ENCODE assay signal across 13 cellular contexts in genomic region chr1:117661027-117661426, GRCh38. TPM values are rescaled to one million over a fixed set of nuclear protein-coding genes. Genes with fewer than 3 reads are reported as not detected.
DNase-seq lines count a peak whose midpoint lies in the region; ATAC-seq and TF ChIP-seq lines count a peak whose summit lies in the region.
"Had no signal": no experiment of that assay in that cellular context is flagged by ENCODE, and none has a peak within 500 bp of the region (broad histone marks: within the 10 kb centered on the region; RNA-seq: fewer than 3 reads in every experiment).

No MANE protein-coding gene starts in this region.

- peak overlapping the region; percentile 40 for H3K4me3 Mint-ChIP-seq in T-helper 1 cell treated with Interleukin-12 subunit alpha and Interleukin-12 subunit beta and Interleukin-4 antibody, amounts not matched to agents 30 μg/mL and 1 μg/mL, for 36 hours
- H3K4me3 Mint-ChIP-seq in activated naive CD4-positive, alpha-beta T cell treated with anti-CD3 and anti-CD28 coated beads, Interleukin-2, amount 50 U/mL, for 24 hours = peak overlapping the region; percentile 9
- peak overlapping the region; percentile 3 for H3K4me3 Mint-ChIP-seq in natural killer cell

- no peaks in the 10 kb centered on the region for H3K27me3 Mint-ChIP-seq in T-helper 1 cell treated with Interleukin-12 subunit alpha and Interleukin-12 subunit beta and Interleukin-4 antibody, amounts not matched to agents 30 μg/mL and 1 μg/mL, for 36 hours (ENCODE audit: low read depth)
- H3K27me3 Mint-ChIP-seq in activated naive CD4-positive, alpha-beta T cell treated with anti-CD3 and anti-CD28 coated beads, Interleukin-2, amount 50 U/mL, for 24 hours = no peaks in the 10 kb centered on the region
- H3K27me3 Mint-ChIP-seq in natural killer cell (ENCODE audit: low read depth in 2 of 2) = no peaks in the 10 kb centered on the region

- peaks cover 20% of the 10 kb centered on the region for H3K36me3 Mint-ChIP-seq in T-helper 1 cell treated with Interleukin-12 subunit alpha and Interleukin-12 subunit beta and Interleukin-4 antibody, amounts not matched to agents 30 μg/mL and 1 μg/mL, for 36 hours (ENCODE audit: low read depth)
- H3K36me3 Mint-ChIP-seq in activated naive CD4-positive, alpha-beta T cell treated with anti-CD3 and anti-CD28 coated beads, Interleukin-2, amount 50 U/mL, for 24 hours = peaks cover 11% of the 10 kb centered on the region
- H3K36me3 Mint-ChIP-seq in natural killer cell = peaks cover 6% of the 10 kb centered on the region

- H3K4me1 Mint-ChIP-seq in T-helper 1 cell treated with Interleukin-12 subunit alpha and Interleukin-12 subunit beta and Interleukin-4 antibody, amounts not matched to agents 30 μg/mL and 1 μg/mL, for 36 hours (ENCODE audit: low read depth) = peaks cover 91% of the 10 kb centered on the region
- H3K4me1 Mint-ChIP-seq in activated naive CD4-positive, alpha-beta T cell treated with anti-CD3 and anti-CD28 coated beads, Interleukin-2, amount 50 U/mL, for 24 hours = peaks cover 90% of the 10 kb centered on the region
- H3K4me1 Mint-ChIP-seq in natural killer cell = peaks cover 88 to 91% of the 10 kb centered on the region in 2 donors

- TF ChIP-seq CTCF in natural killer cell (IDR thresholded peaks at IDR 0.05) = no peak

- intact Hi-C loops in natural killer cell (cut with micrococcal nuclease) = no loop called here
- intact Hi-C loops in posterior cingulate gyrus (cut with DNase I) = loop anchor here (10.0 kb wide), 1 partner anchor 126 kb away; no protein-coding TSS in a partner anchor

- ATAC-seq in natural killer cell = peak; percentile 27 to 38 (median 32)
- no peak for ATAC-seq in HG03135 (IDR thresholded peaks at IDR 0.05; ENCODE audit: unreplicated experiment)
- ATAC-seq: HepG2, right lobe of liver had no signal

- peak overlapping the region; percentile 82 for H3K27ac Mint-ChIP-seq in T-helper 1 cell treated with Interleukin-12 subunit alpha and Interleukin-12 subunit beta and Interleukin-4 antibody, amounts not matched to agents 30 μg/mL and 1 μg/mL, for 36 hours
- H3K27ac Mint-ChIP-seq in activated naive CD4-positive, alpha-beta T cell treated with anti-CD3 and anti-CD28 coated beads, Interleukin-2, amount 50 U/mL, for 24 hours = peak overlapping the region; percentile 74
- H3K27ac Mint-ChIP-seq in natural killer cell = peak overlapping the region; percentile 94 to 97

- peaks cover 19% of the 10 kb centered on the region for H3K9me3 Mint-ChIP-seq in T-helper 1 cell treated with Interleukin-12 subunit alpha and Interleukin-12 subunit beta and Interleukin-4 antibody, amounts not matched to agents 30 μg/mL and 1 μg/mL, for 36 hours
- H3K9me3 Mint-ChIP-seq in activated naive CD4-positive, alpha-beta T cell treated with anti-CD3 and anti-CD28 coated beads, Interleukin-2, amount 50 U/mL, for 24 hours = peaks cover 7% of the 10 kb centered on the region
- H3K9me3 Mint-ChIP-seq in natural killer cell = peaks cover 3 to 4% of the 10 kb centered on the region in 2 donors

- DNase-seq in activated T-cell treated with anti-CD3 and anti-CD28 coated beads for 1 hour (ENCODE audit: low read depth) (peak; percentile 16), activated T-cell treated with anti-CD3 and anti-CD28 coated beads for 4 hours (no peak), natural killer cell (no peak), globus pallidus (ENCODE audit: low spot score) (no peak), posterior cingulate gyrus (no peak)
- DNase-seq: cerebellar nuclear complex, NCI-H1092, NCI-H2171, right lobe of liver had no signal

RNA-seq across cellular contexts. Expression of gene TENT5C, which starts 55.2 kb away (rescaled TPM):
- total RNA-seq in natural killer cell = 100 to 1,000 TPM in 1 of 3 donors, 10 to 100 TPM in 2; 80.6 to 109 (median 90.9) TPM
